Comparison of ENCODE assay signal across 13 cellular contexts in genomic region chr14:76995279-76996035, GRCh38. TPM values are rescaled to one million over a fixed set of nuclear protein-coding genes. Genes with fewer than 3 reads are reported as not detected.
DNase-seq lines count a peak whose midpoint lies in the region; ATAC-seq and TF ChIP-seq lines count a peak whose summit lies in the region.
"Had no signal": no experiment of that assay in that cellular context is flagged by ENCODE, and none has a peak within 500 bp of the region (broad histone marks: within the 10 kb centered on the region; RNA-seq: fewer than 3 reads in every experiment).

No MANE protein-coding gene starts in this region.

- peak; percentile 63 for DNase-seq in activated CD4-positive, alpha-beta memory T cell treated with anti-CD3 and anti-CD28 coated beads for 36 hours
- no peak for DNase-seq in activated CD4-positive, alpha-beta memory T cell treated with anti-CD3 and anti-CD28 coated beads, Interleukin-2, amount 10 ng/mL, durations not matched to agents 7 days and 5 days
- no peak for DNase-seq in activated T-cell treated with anti-CD3 and anti-CD28 coated beads, Interleukin-2, amount 50 U/mL, for 4 hours
- DNase-seq in mesothelial cell of epicardium (ENCODE audit: low spot score in 2 of 2, unreplicated experiment in 2 of 2): no peak
- no peak for DNase-seq in stimulated activated effector memory CD8-positive, alpha-beta T cell treated with anti-CD3 and anti-CD28 coated beads, Interleukin-12 subunit alpha, Interleukin-12 subunit beta, amount 100 ng/mL, for 72 hours (ENCODE audit: low spot score in 2 of 2)
- no peak for DNase-seq in DMS53 (lab: John Stamatoyannopoulos, UW)
- no peak for DNase-seq in NCI-H1694 (lab: John Stamatoyannopoulos, UW)
- DNase-seq in iPS-NIHi7 (ENCODE audit: extremely low spot score): no peak
- DNase-seq: left cardiac atrium, MV-4-11, NCI-H774, SIG-M5 had no signal

- H3K36me3 Mint-ChIP-seq in activated CD4-positive, alpha-beta memory T cell treated with anti-CD3 and anti-CD28 coated beads for 36 hours: no peaks in the 10 kb centered on the region
- H3K36me3 Mint-ChIP-seq in activated CD4-positive, alpha-beta memory T cell treated with anti-CD3 and anti-CD28 coated beads, Interleukin-2, amount 10 ng/mL, durations not matched to agents 7 days and 5 days (ENCODE audit: low read depth): no peaks in the 10 kb centered on the region
- H3K36me3 Mint-ChIP-seq in activated T-cell treated with anti-CD3 and anti-CD28 coated beads, Interleukin-2, amount 50 U/mL, for 4 hours (ENCODE audit: insufficient read depth): no peaks in the 10 kb centered on the region
- no peaks in the 10 kb centered on the region for H3K36me3 Mint-ChIP-seq in mesothelial cell of epicardium
- H3K36me3 Mint-ChIP-seq in stimulated activated effector memory CD8-positive, alpha-beta T cell treated with anti-CD3 and anti-CD28 coated beads, Interleukin-12 subunit alpha, Interleukin-12 subunit beta, amount 100 ng/mL, for 72 hours: no peaks in the 10 kb centered on the region

- H3K27ac Mint-ChIP-seq in activated CD4-positive, alpha-beta memory T cell treated with anti-CD3 and anti-CD28 coated beads for 36 hours: no peak overlapping the region
- H3K27ac Mint-ChIP-seq in activated CD4-positive, alpha-beta memory T cell treated with anti-CD3 and anti-CD28 coated beads, Interleukin-2, amount 10 ng/mL, durations not matched to agents 7 days and 5 days: no peak overlapping the region
- H3K27ac Mint-ChIP-seq in mesothelial cell of epicardium: peak overlapping the region; percentile 6
- peak overlapping the region; percentile 13 for H3K27ac Mint-ChIP-seq in stimulated activated effector memory CD8-positive, alpha-beta T cell treated with anti-CD3 and anti-CD28 coated beads, Interleukin-12 subunit alpha, Interleukin-12 subunit beta, amount 100 ng/mL, for 72 hours

- ATAC-seq in activated T-cell treated with anti-CD3 and anti-CD28 coated beads, Interleukin-2, amount 50 U/mL, for 4 hours: peak; percentile 58 to 78
- ATAC-seq in stimulated activated effector memory CD8-positive, alpha-beta T cell treated with anti-CD3 and anti-CD28 coated beads, Interleukin-12 subunit alpha, Interleukin-12 subunit beta, amount 100 ng/mL, for 72 hours: peak; percentile 71
- ATAC-seq: HCT116, left cardiac atrium had no signal

- intact Hi-C loops in activated CD4-positive, alpha-beta memory T cell treated with anti-CD3 and anti-CD28 coated beads for 36 hours (cut with micrococcal nuclease): no loop called here

- H3K27me3 Mint-ChIP-seq in activated CD4-positive, alpha-beta memory T cell treated with anti-CD3 and anti-CD28 coated beads for 36 hours: no peaks in the 10 kb centered on the region
- H3K27me3 Mint-ChIP-seq in activated CD4-positive, alpha-beta memory T cell treated with anti-CD3 and anti-CD28 coated beads, Interleukin-2, amount 10 ng/mL, durations not matched to agents 7 days and 5 days: peaks cover 8% of the 10 kb centered on the region
- H3K27me3 Mint-ChIP-seq in activated T-cell treated with anti-CD3 and anti-CD28 coated beads, Interleukin-2, amount 50 U/mL, for 4 hours (ENCODE audit: low read depth): no peaks in the 10 kb centered on the region
- no peaks in the 10 kb centered on the region for H3K27me3 Mint-ChIP-seq in mesothelial cell of epicardium (ENCODE audit: low read depth)

- CTCF ChIA-PET in activated CD4-positive, alpha-beta memory T cell treated with anti-CD3 and anti-CD28 coated beads for 36 hours (lab: Charles Lee): interaction anchor here (1.0 kb wide), 1 partner anchor 83 kb away, joined by 5 read pairs; no protein-coding TSS in a partner anchor
- CTCF ChIA-PET in activated CD4-positive, alpha-beta memory T cell treated with anti-CD3 and anti-CD28 coated beads, Interleukin-2, amount 10 ng/mL, durations not matched to agents 7 days and 5 days (lab: Charles Lee): interaction anchor here (1.0 kb wide), 1 partner anchor 75 kb away, joined by 3 read pairs; no protein-coding TSS in a partner anchor

- H3K4me3 Mint-ChIP-seq in activated CD4-positive, alpha-beta memory T cell treated with anti-CD3 and anti-CD28 coated beads for 36 hours: no peak overlapping the region
- H3K4me3 Mint-ChIP-seq in activated CD4-positive, alpha-beta memory T cell treated with anti-CD3 and anti-CD28 coated beads, Interleukin-2, amount 10 ng/mL, durations not matched to agents 7 days and 5 days: no peak overlapping the region
- H3K4me3 Mint-ChIP-seq in activated T-cell treated with anti-CD3 and anti-CD28 coated beads, Interleukin-2, amount 50 U/mL, for 4 hours: no peak overlapping the region
- H3K4me3 Mint-ChIP-seq in mesothelial cell of epicardium: no peak overlapping the region
- H3K4me3 Mint-ChIP-seq in stimulated activated effector memory CD8-positive, alpha-beta T cell treated with anti-CD3 and anti-CD28 coated beads, Interleukin-12 subunit alpha, Interleukin-12 subunit beta, amount 100 ng/mL, for 72 hours: no peak overlapping the region

- TF ChIP-seq CTCF in mesothelial cell of epicardium (IDR thresholded peaks at IDR 0.05; ENCODE audit: unreplicated experiment): no peak

- POLR2A ChIA-PET in activated CD4-positive, alpha-beta memory T cell treated with anti-CD3 and anti-CD28 coated beads for 36 hours (lab: Charles Lee): no interaction called here
- POLR2A ChIA-PET in activated CD4-positive, alpha-beta memory T cell treated with anti-CD3 and anti-CD28 coated beads, Interleukin-2, amount 10 ng/mL, durations not matched to agents 7 days and 5 days (lab: Charles Lee): interaction anchor here (1.7 kb wide), 1 partner anchor 32 kb away, joined by 3 read pairs; the partner anchor contains the start of gene IRF2BPL

- peaks cover 19% of the 10 kb centered on the region for H3K4me1 Mint-ChIP-seq in activated CD4-positive, alpha-beta memory T cell treated with anti-CD3 and anti-CD28 coated beads for 36 hours (ENCODE audit: low read depth)
- no peaks in the 10 kb centered on the region for H3K4me1 Mint-ChIP-seq in activated CD4-positive, alpha-beta memory T cell treated with anti-CD3 and anti-CD28 coated beads, Interleukin-2, amount 10 ng/mL, durations not matched to agents 7 days and 5 days
- H3K4me1 Mint-ChIP-seq in activated T-cell treated with anti-CD3 and anti-CD28 coated beads, Interleukin-2, amount 50 U/mL, for 4 hours (ENCODE audit: low read depth): peaks cover 11% of the 10 kb centered on the region
- H3K4me1 Mint-ChIP-seq in mesothelial cell of epicardium: peaks cover 47% of the 10 kb centered on the region
- H3K4me1 Mint-ChIP-seq in stimulated activated effector memory CD8-positive, alpha-beta T cell treated with anti-CD3 and anti-CD28 coated beads, Interleukin-12 subunit alpha, Interleukin-12 subunit beta, amount 100 ng/mL, for 72 hours: peaks cover 16% of the 10 kb centered on the region

- H3K9me3 Mint-ChIP-seq in activated CD4-positive, alpha-beta memory T cell treated with anti-CD3 and anti-CD28 coated beads for 36 hours: no peaks in the 10 kb centered on the region
- H3K9me3 Mint-ChIP-seq in activated CD4-positive, alpha-beta memory T cell treated with anti-CD3 and anti-CD28 coated beads, Interleukin-2, amount 10 ng/mL, durations not matched to agents 7 days and 5 days: no peaks in the 10 kb centered on the region
- no peaks in the 10 kb centered on the region for H3K9me3 Mint-ChIP-seq in activated T-cell treated with anti-CD3 and anti-CD28 coated beads, Interleukin-2, amount 50 U/mL, for 4 hours
- H3K9me3 Mint-ChIP-seq in mesothelial cell of epicardium: no peaks in the 10 kb centered on the region
- H3K9me3 Mint-ChIP-seq in stimulated activated effector memory CD8-positive, alpha-beta T cell treated with anti-CD3 and anti-CD28 coated beads, Interleukin-12 subunit alpha, Interleukin-12 subunit beta, amount 100 ng/mL, for 72 hours: no peaks in the 10 kb centered on the region

RNA-seq across cellular contexts. Expression of gene IRF2BPL, which starts 33.1 kb away (rescaled TPM):
- total RNA-seq in activated CD4-positive, alpha-beta memory T cell treated with anti-CD3 and anti-CD28 coated beads for 36 hours: 10 to 100 TPM; 38.5 to 41.1 TPM
- 10 to 100 TPM; 39.0 to 39.3 TPM for total RNA-seq in activated CD4-positive, alpha-beta memory T cell treated with anti-CD3 and anti-CD28 coated beads, Interleukin-2, amount 10 ng/mL, durations not matched to agents 7 days and 5 days
- 10 to 100 TPM; 29.5 to 37.1 (median 32.7) TPM for total RNA-seq in activated T-cell treated with anti-CD3 and anti-CD28 coated beads, Interleukin-2, amount 50 U/mL, for 4 hours
- 126 to 131 TPM (median 128 TPM) in 3 replicates for total RNA-seq in mesothelial cell of epicardium

Comparison
In these comparisons a context has a peak if more than half of its experiments do, and no peak if none do; other contexts are left out.
1. H3K27ac Mint-ChIP-seq: peak in mesothelial cell of epicardium (single experiment) and stimulated activated effector memory CD8-positive, alpha-beta T cell treated with anti-CD3 and anti-CD28 coated beads, Interleukin-12 subunit alpha, Interleukin-12 subunit beta, amount 100 ng/mL, for 72 hours (single experiment); none in activated CD4-positive, alpha-beta memory T cell treated with anti-CD3 and anti-CD28 coated beads for 36 hours (single experiment) and activated CD4-positive, alpha-beta memory T cell treated with anti-CD3 and anti-CD28 coated beads, Interleukin-2, amount 10 ng/mL, durations not matched to agents 7 days and 5 days (single experiment).